In genomic region chr16:87741700-87742415, GRCh38 we compare ENCODE assay signal across 14 cellular contexts.
"Had no signal": no experiment of that assay in that cellular context is flagged by ENCODE, and none has a peak within 500 bp of the region (broad histone marks: within the 10 kb centered on the region; RNA-seq: fewer than 3 reads in every experiment).

No MANE protein-coding gene starts in this region.

- H3K4me1 ChIP-seq: stomach, upper lobe of right lung had no signal

- H3K27ac Mint-ChIP-seq: activated CD4-positive, alpha-beta memory T cell treated with anti-CD3 and anti-CD28 coated beads, Interleukin-2, amount 10 ng/mL, durations not matched to agents 7 days and 5 days; activated T-helper 2 cell treated with anti-CD3 and anti-CD28 coated beads, Interferon-gamma antibody, Interleukin-2, Interleukin-4, amounts not matched to agents 10 μg/mL and 5 μg/mL and 100 μg/mL, durations not matched to agents 14 hours and 24 hours and 36 hours; T-helper 1 cell treated with Interleukin-12 subunit alpha and Interleukin-12 subunit beta and Interleukin-4 antibody, amounts not matched to agents 30 μg/mL and 1 μg/mL, for 36 hours had no signal

- H3K4me3 Mint-ChIP-seq: activated CD4-positive, alpha-beta memory T cell treated with anti-CD3 and anti-CD28 coated beads, Interleukin-2, amount 10 ng/mL, durations not matched to agents 7 days and 5 days; T-helper 1 cell treated with Interleukin-12 subunit alpha and Interleukin-12 subunit beta and Interleukin-4 antibody, amounts not matched to agents 30 μg/mL and 1 μg/mL, for 36 hours had no signal

- DNase-seq: activated CD4-positive, alpha-beta memory T cell treated with anti-CD3 and anti-CD28 coated beads, Interleukin-2, amount 10 ng/mL, durations not matched to agents 7 days and 5 days; activated CD8-positive, alpha-beta memory T cell treated with anti-CD3 and anti-CD28 coated beads, Interleukin-2, amount 50 U/mL, for 48 hours; activated naive CD4-positive, alpha-beta T cell treated with anti-CD3 and anti-CD28 coated beads, Interleukin-2, amount 50 U/mL, for 16 hours; amniotic stem cell; stomach; upper lobe of right lung; WERI-Rb-1 had no signal

- H3K9me3 ChIP-seq: stomach, testis, upper lobe of right lung had no signal

- H3K36me3 ChIP-seq: WERI-Rb-1 had no signal

- H3K4me3 ChIP-seq: lung, skin epidermis, stomach, testis, upper lobe of right lung had no signal

- H3K27me3 Mint-ChIP-seq: activated CD4-positive, alpha-beta memory T cell treated with anti-CD3 and anti-CD28 coated beads, Interleukin-2, amount 10 ng/mL, durations not matched to agents 7 days and 5 days had no signal

- H3K27me3 ChIP-seq: stomach, testis, upper lobe of right lung had no signal

- ATAC-seq: upper lobe of right lung had no signal

- FAIRE-seq: colon, endometrium had no signal

- H3K9me3 Mint-ChIP-seq: activated CD4-positive, alpha-beta memory T cell treated with anti-CD3 and anti-CD28 coated beads, Interleukin-2, amount 10 ng/mL, durations not matched to agents 7 days and 5 days; activated T-helper 2 cell treated with anti-CD3 and anti-CD28 coated beads, Interferon-gamma antibody, Interleukin-2, Interleukin-4, amounts not matched to agents 10 μg/mL and 5 μg/mL and 100 μg/mL, durations not matched to agents 14 hours and 24 hours and 36 hours; T-helper 1 cell treated with Interleukin-12 subunit alpha and Interleukin-12 subunit beta and Interleukin-4 antibody, amounts not matched to agents 30 μg/mL and 1 μg/mL, for 36 hours had no signal

- H3K27ac ChIP-seq: stomach, upper lobe of right lung, WERI-Rb-1 had no signal
